20 cellular contexts compared by ENCODE assay signal in the genomic region with DNA sequence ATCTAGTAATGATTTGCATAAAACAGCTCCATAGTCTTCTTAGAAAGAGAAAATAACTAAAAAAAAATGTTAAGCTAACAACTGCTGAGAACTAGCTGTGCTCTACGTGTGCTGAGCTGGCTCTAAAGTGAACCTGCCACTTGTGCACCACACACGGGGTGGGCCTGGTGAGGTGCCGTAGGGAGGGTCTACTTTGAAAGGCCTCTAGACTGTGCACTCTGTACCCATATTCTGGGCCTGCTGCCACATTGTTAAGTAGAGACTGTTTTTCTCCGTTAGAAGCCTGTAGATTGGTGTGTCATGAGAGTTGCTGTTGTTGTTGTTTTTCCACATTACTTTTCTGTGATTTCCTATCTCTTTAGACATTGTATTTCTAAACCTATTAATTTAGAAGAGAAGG.
"Had no signal": no experiment of that assay in that cellular context is flagged by ENCODE, and none has a peak within 500 bp of the region (broad histone marks: within the 10 kb centered on the region; RNA-seq: fewer than 3 reads in every experiment).

No MANE protein-coding gene starts in this region.

- H3K27me3 ChIP-seq: esophagus squamous epithelium, gastroesophageal sphincter, neural progenitor cell, pancreas, spleen, transverse colon had no signal

- H3K36me3 ChIP-seq: neural progenitor cell, pancreas had no signal

- ATAC-seq: gastroesophageal sphincter; natural killer cell treated with Interleukin-12 subunit alpha and Interleukin-12 subunit beta and Interleukin-15 and Interleukin-18, amount 100 ng/mL, for 72 hours; pancreas; sciatic nerve; stimulated activated memory B cell treated with anti-CD40 and anti-IgM and Interleukin-4, amounts not matched to agents 10 μg/mL and 1 μg/mL and 100 μg/mL, for 72 hours had no signal

- H3K27ac ChIP-seq: epithelial cell of prostate, esophagus squamous epithelium, gastroesophageal sphincter, neural progenitor cell, pancreas, spleen, transverse colon had no signal

- DNase-seq: effector memory CD4-positive, alpha-beta T cell; esophagus squamous epithelium; foreskin fibroblast; hippocampal formation; mesenchymal stem cell; midbrain; occipital lobe; pancreas; spleen; stimulated activated CD4-positive, alpha-beta T cell treated with anti-CD3 and anti-CD28 coated beads, Interleukin-15, amount 100 ng/mL, for 24 hours; stimulated activated CD4-positive, alpha-beta T cell treated with anti-CD3 and anti-CD28 coated beads, Interleukin-1b, Interleukin-23, amount 100 ng/mL, for 48 hours; stimulated activated CD4-positive, alpha-beta T cell treated with anti-CD3 and anti-CD28 coated beads, Interleukin-4, amount 100 ng/mL, for 24 hours; transverse colon had no signal

- H3K9ac ChIP-seq: neural progenitor cell had no signal

- H3K4me3 ChIP-seq: esophagus squamous epithelium, gastroesophageal sphincter, lung, neural progenitor cell, pancreas, spleen, transverse colon had no signal

- H3K9me3 ChIP-seq: esophagus squamous epithelium, gastroesophageal sphincter, pancreas, spleen, transverse colon had no signal
